ENCODE assay signal across 28 cellular contexts in genomic region chr1:914253-914890, GRCh38. TPM values are rescaled to one million over a fixed set of nuclear protein-coding genes. Genes with fewer than 3 reads are reported as not detected.
A peak's percentile ranks its signal among the peaks of the same experiment; 100 is the strongest.
DNase-seq lines count a peak whose midpoint lies in the region; ATAC-seq, FAIRE-seq and TF ChIP-seq lines count a peak whose summit lies in the region.
"Had no signal": no experiment of that assay in that cellular context is flagged by ENCODE, and none has a peak within 500 bp of the region (broad histone marks: within the 10 kb centered on the region; RNA-seq: fewer than 3 reads in every experiment).

No MANE protein-coding gene starts in this region.

- TF ChIP-seq CTCF in CD14-positive monocyte (IDR thresholded peaks at IDR 0.05): no peak
- TF ChIP-seq CTCF in K562 (IDR thresholded peaks at IDR 0.05 in 2 of 3, conservative IDR thresholded peaks at IDR 0.05 in 1 of 3; ENCODE audit: insufficient read depth in 2 of 3, low read depth in 1 of 3, low read length in 3 of 3): no peak
- TF ChIP-seq CTCF in progenitor cell of endocrine pancreas (IDR thresholded peaks at IDR 0.05; ENCODE audit: unreplicated experiment): no peak

- no peaks in the 10 kb centered on the region for H3K79me2 ChIP-seq in K562 (ENCODE audit: control insufficient read depth, insufficient read depth, low read length)

- intact Hi-C loops in Right ventricle myocardium inferior (cut with DNase I) (no loop called here), cardiac septum (cut with DNase I) (no loop called here), CD14-positive monocyte (cut with micrococcal nuclease) (no loop called here), K562 (cut with micrococcal nuclease) (no loop called here)

- ATAC-seq in Right ventricle myocardium inferior (no peak), K562 (no peak), GM18511 (IDR thresholded peaks at IDR 0.05; ENCODE audit: unreplicated experiment) (no peak)
- ATAC-seq: activated CD4-positive, CD25-positive, alpha-beta regulatory T cell treated with anti-CD3 and anti-CD28 coated beads, Interleukin-2, amount 50 U/mL, for 24 hours had no signal

- WGBS in K562 (ENCODE audit: insufficient coverage, low coverage, missing lambda C conversion rate): 14% methylated on average over 18 of the region's 18 CpGs

- peaks cover 10% of the 10 kb centered on the region for H3K4me1 Mint-ChIP-seq in CD14-positive monocyte
- H3K4me1 Mint-ChIP-seq in progenitor cell of endocrine pancreas (ENCODE audit: low read depth): peaks cover 30% of the 10 kb centered on the region
- H3K4me1 Mint-ChIP-seq: neural crest cell had no signal

- H3K9me1 ChIP-seq in K562 (ENCODE audit: control insufficient read depth, insufficient read depth, low read length): no peaks in the 10 kb centered on the region

- CTCF ChIA-PET in K562 (lab: Yijun Ruan, JAX; ENCODE audit: low intra/inter-chr PET ratio): no interaction called here

- no peaks in the 10 kb centered on the region for H3K36me3 ChIP-seq in K562 (ENCODE audit: control insufficient read depth, insufficient read depth, low read length)

- no peak overlapping the region for H3K4me3 ChIP-seq in K562

- no peak overlapping the region for H3K27ac ChIP-seq in K562 (ENCODE audit: extremely low read depth, low read depth, low read length)
- H3K27ac ChIP-seq: RWPE1 had no signal

- FAIRE-seq in K562 (lab: Jason Lieb, UNC): no peak
- FAIRE-seq: bronchial epithelial cell, colon, GM19239 had no signal

- no peak for TF ChIP-seq EP300 in K562 (IDR thresholded peaks at IDR 0.05; ENCODE audit: low read length)

- in situ Hi-C loops in K562 (cut with MboI): no loop called here

- POLR2A ChIA-PET in K562 (lab: Yijun Ruan, JAX): interaction anchor here (0.6 to 0.9 kb wide), 3 partner anchors 10 to 303 kb away, joined by 3 read pairs; no protein-coding TSS in a partner anchor

- H3K9me3 Mint-ChIP-seq in CD14-positive monocyte (peaks cover 0 to 5% (median 2%) of the 10 kb centered on the region in 7 donors), progenitor cell of endocrine pancreas (ENCODE audit: low read depth) (no peaks in the 10 kb centered on the region)
- H3K9me3 Mint-ChIP-seq: activated T-helper 1 cell treated with anti-CD3 and anti-CD28 coated beads, Interleukin-12 subunit alpha, Interleukin-12 subunit beta, Interleukin-2, Interleukin-4 antibody, amounts not matched to agents 30 ng/mL and 10 ng/mL and 1 ng/mL, durations not matched to agents 14 hours and 24 hours and 36 hours; memory B cell; neural crest cell; T-helper 1 cell treated with Interleukin-12 subunit alpha and Interleukin-12 subunit beta and Interleukin-4 antibody, amounts not matched to agents 30 μg/mL and 1 μg/mL, for 36 hours had no signal

- H2AFZ ChIP-seq in K562 (ENCODE audit: low read depth, low read length): no peak overlapping the region

- H3K36me3 Mint-ChIP-seq in CD14-positive monocyte (no peaks in the 10 kb centered on the region), progenitor cell of endocrine pancreas (ENCODE audit: insufficient read depth) (peaks cover 2% of the 10 kb centered on the region)
- H3K36me3 Mint-ChIP-seq: activated naive CD8-positive, alpha-beta T cell; CD8-positive, alpha-beta memory T cell; memory B cell had no signal

- H3K4me3 Mint-ChIP-seq in CD14-positive monocyte (no peak overlapping the region), progenitor cell of endocrine pancreas (ENCODE audit: low read depth) (no peak overlapping the region)
- H3K4me3 Mint-ChIP-seq: activated naive CD8-positive, alpha-beta T cell; activated T-helper 1 cell treated with anti-CD3 and anti-CD28 coated beads, Interleukin-12 subunit alpha, Interleukin-12 subunit beta, Interleukin-2, Interleukin-4 antibody, amounts not matched to agents 30 ng/mL and 10 ng/mL and 1 ng/mL, durations not matched to agents 14 hours and 24 hours and 36 hours; CD8-positive, alpha-beta memory T cell; memory B cell; neural crest cell; T-helper 1 cell treated with Interleukin-12 subunit alpha and Interleukin-12 subunit beta and Interleukin-4 antibody, amounts not matched to agents 30 μg/mL and 1 μg/mL, for 36 hours had no signal

- no peaks in the 10 kb centered on the region for H3K9me3 ChIP-seq in K562 (replicated peaks; ENCODE audit: control insufficient read depth, insufficient read depth, low read depth, low read length)
- H3K9me3 ChIP-seq: SK-N-SH had no signal

- H3K4me2 ChIP-seq in K562 (ENCODE audit: insufficient read depth, low read length): no peak overlapping the region
- H3K4me2 ChIP-seq: SK-N-SH had no signal

- peak; percentile 41 for DNase-seq in Right ventricle myocardium inferior (ENCODE audit: missing footprints)
- no peak for DNase-seq in cardiac septum (ENCODE audit: low spot score)
- peak; percentile 39 for DNase-seq in CD14-positive monocyte (ENCODE audit: low spot score)
- no peak for DNase-seq in K562 (ENCODE audit: extremely low read depth in 1 of 4, low spot score in 3 of 4)
- peak; percentile 8 for DNase-seq in progenitor cell of endocrine pancreas (ENCODE audit: low spot score, unreplicated experiment)
- no peak for DNase-seq in GM03348 (ENCODE audit: low spot score)
- DNase-seq: AML-193; effector CD8-positive, alpha-beta T cell; hippocampal formation; NCI-H1092; NCI-H1694 treated with DMSO at 0.1 percent for 48 hours; SK-N-SH; stimulated activated naive CD4-positive, alpha-beta T cell had no signal

- TF ChIP-seq RAD21 in K562 (CRISPR knock-in tag; conservative IDR thresholded peaks at IDR 0.05 in 1 of 2, IDR thresholded peaks at IDR 0.05 in 1 of 2): no peak

- no TSS peak for BruUV-seq in K562 (replicated peaks; lab: Mats Ljungman, UMichigan)

- H3K9ac ChIP-seq in K562 (ENCODE audit: insufficient read depth in 1 of 2, low read depth in 2 of 2, low read length in 2 of 2): no peak overlapping the region
- H3K9ac ChIP-seq: SK-N-SH had no signal

- H3K27me3 Mint-ChIP-seq in CD14-positive monocyte (ENCODE audit: low read depth in 3 of 3): peaks cover 31 to 71% (median 33%) of the 10 kb centered on the region in 3 donors
- H3K27me3 Mint-ChIP-seq in progenitor cell of endocrine pancreas: peaks cover 51% of the 10 kb centered on the region

- H3K27me3 ChIP-seq in K562 (ENCODE audit: control insufficient read depth in 2 of 2, insufficient read depth in 2 of 2, low read length in 2 of 2): peaks cover 27 to 60% of the 10 kb centered on the region in 2 experiments; a peak in 4 of 5 replicates

- H3K4me1 ChIP-seq in K562 (replicated peaks in 1 of 2; ENCODE audit: control insufficient read depth in 2 of 2, insufficient read depth in 2 of 2, low read length in 2 of 2): peaks cover 8 to 72% of the 10 kb centered on the region in 2 experiments

- no peak for TF ChIP-seq POLR2A in K562 (conservative IDR thresholded peaks at IDR 0.05)

- H4K20me1 ChIP-seq in K562 (replicated peaks; ENCODE audit: control insufficient read depth, insufficient read depth, low read length): peaks cover 21% of the 10 kb centered on the region; the same call in 1 of the 2 replicates

- H3K27ac Mint-ChIP-seq in CD14-positive monocyte (no peak overlapping the region), progenitor cell of endocrine pancreas (no peak overlapping the region)
- H3K27ac Mint-ChIP-seq: activated naive CD8-positive, alpha-beta T cell; activated T-helper 1 cell treated with anti-CD3 and anti-CD28 coated beads, Interleukin-12 subunit alpha, Interleukin-12 subunit beta, Interleukin-2, Interleukin-4 antibody, amounts not matched to agents 30 ng/mL and 10 ng/mL and 1 ng/mL, durations not matched to agents 14 hours and 24 hours and 36 hours; memory B cell; T-helper 1 cell treated with Interleukin-12 subunit alpha and Interleukin-12 subunit beta and Interleukin-4 antibody, amounts not matched to agents 30 μg/mL and 1 μg/mL, for 36 hours had no signal

RNA-seq across cellular contexts. Expression of gene SAMD11, which starts 9.4 kb away (rescaled TPM):
- total RNA-seq in Right ventricle myocardium inferior (1.7 TPM), cardiac septum (10.2 TPM), K562 (2014; rRNA removed) (0.41 and 0.82 TPM in 2 replicates), K562 (2014; rRNA removed; fragmentation: Illumina TruSeq; extraction: Trizol) (0.07 TPM in 1 of 2 replicates, not detected in the other), K562 (2015; rRNA removed; fragmentation: Illumina TruSeq; extraction: Trizol) (0.11 and 0.26 TPM in 2 replicates), K562 (2021) (0.38 and 0.49 TPM in 2 replicates), progenitor cell of endocrine pancreas (42.9 and 53.9 TPM in 2 replicates)
- polyA plus RNA-seq in CD14-positive monocyte (not detected), K562 (2011; rRNA removed) (0.24 and 0.31 TPM in 2 replicates), K562 (2014; fragmentation: Illumina TruSeq; extraction: Trizol) (not detected in 2 replicates), K562 (2014; fragmentation: Nextera tagmentation; extraction: Ambion mirVana) (under 1 TPM in 1 of 2 experiments, not detected in 1; 0.08 TPM), K562 (2014; rRNA removed) (0.07 and 0.32 TPM in 2 replicates)
- total RNA-seq in K562 (2011; cell fraction: chromatin; rRNA removed; ENCODE audit: low replicate concordance): 0.42 and 1.3 TPM in 2 replicates
- total RNA-seq in K562 (2011; cell fraction: nucleolus; rRNA removed): 1.2 and 1.8 TPM in 2 replicates
- 0.31 and 0.44 TPM in 2 replicates for total RNA-seq in K562 (2011; cell fraction: nucleoplasm; rRNA removed)
- 0.37 and 0.73 TPM in 2 replicates for polyA plus RNA-seq in K562 (2011; cell fraction: cytosol; rRNA removed)
- polyA plus RNA-seq in K562 (2011; cell fraction: nucleus; rRNA removed): 1.6 and 3.1 TPM in 2 replicates
- 0.36 and 0.64 TPM in 2 replicates for polyA plus RNA-seq in K562 (2012)
- not detected in 2 replicates for polyA minus RNA-seq in K562 (2011; rRNA and poly(A)+ RNA removed)
- polyA minus RNA-seq in K562 (2011; cell fraction: cytosol; rRNA and poly(A)+ RNA removed): 1.3 and 3.5 TPM in 2 replicates
- polyA minus RNA-seq in K562 (2011; cell fraction: nucleus; rRNA and poly(A)+ RNA removed): 0.94 and 1.6 TPM in 2 replicates
- total RNA-seq: activated T-helper 1 cell treated with anti-CD3 and anti-CD28 coated beads, Interleukin-12 subunit alpha, Interleukin-12 subunit beta, Interleukin-2, Interleukin-4 antibody, amounts not matched to agents 30 ng/mL and 10 ng/mL and 1 ng/mL, durations not matched to agents 14 hours and 24 hours and 36 hours; CD8-positive, alpha-beta memory T cell; HT-29 had no signal

RNA-seq across cellular contexts. Expression of gene NOC2L, which starts 44.7 kb away (rescaled TPM):
- total RNA-seq in Right ventricle myocardium inferior (41.7 TPM), cardiac septum (39.0 TPM), K562 (2014; rRNA removed) (363 and 418 TPM in 2 replicates), K562 (2014; rRNA removed; fragmentation: Illumina TruSeq; extraction: Trizol) (111 and 128 TPM in 2 replicates), K562 (2015; rRNA removed; fragmentation: Illumina TruSeq; extraction: Trizol) (214 and 216 TPM in 2 replicates), K562 (2021) (407 and 410 TPM in 2 replicates), progenitor cell of endocrine pancreas (71.9 and 78.2 TPM in 2 replicates)
- polyA plus RNA-seq in CD14-positive monocyte (10 to 100 TPM; 34.5 to 35.8 TPM), K562 (2011; rRNA removed) (86.6 and 118 TPM in 2 replicates), K562 (2014; fragmentation: Illumina TruSeq; extraction: Trizol) (200 and 279 TPM in 2 replicates), K562 (2014; fragmentation: Nextera tagmentation; extraction: Ambion mirVana) (1 to 10 TPM; 4.0 to 9.7 TPM), K562 (2014; rRNA removed) (260 and 299 TPM in 2 replicates)
- 185 and 348 TPM in 2 replicates for total RNA-seq in K562 (2011; cell fraction: chromatin; rRNA removed; ENCODE audit: low replicate concordance)
- total RNA-seq in K562 (2011; cell fraction: nucleolus; rRNA removed): 202 and 208 TPM in 2 replicates
- total RNA-seq in K562 (2011; cell fraction: nucleoplasm; rRNA removed): 191 and 196 TPM in 2 replicates
- polyA plus RNA-seq in K562 (2011; cell fraction: cytosol; rRNA removed): 166 and 242 TPM in 2 replicates
- 153 and 201 TPM in 2 replicates for polyA plus RNA-seq in K562 (2011; cell fraction: nucleus; rRNA removed)
- 162 and 252 TPM in 2 replicates for polyA plus RNA-seq in K562 (2012)
- 113 and 170 TPM in 2 replicates for polyA minus RNA-seq in K562 (2011; rRNA and poly(A)+ RNA removed)
- 169 and 187 TPM in 2 replicates for polyA minus RNA-seq in K562 (2011; cell fraction: cytosol; rRNA and poly(A)+ RNA removed)
- 36.1 and 52.3 TPM in 2 replicates for polyA minus RNA-seq in K562 (2011; cell fraction: nucleus; rRNA and poly(A)+ RNA removed)

RNA-seq across cellular contexts. Expression of gene KLHL17, which starts 46.0 kb away (rescaled TPM):
- total RNA-seq in Right ventricle myocardium inferior (7.0 TPM), cardiac septum (4.8 TPM), K562 (2014; rRNA removed) (30.7 and 30.8 TPM in 2 replicates), K562 (2014; rRNA removed; fragmentation: Illumina TruSeq; extraction: Trizol) (1.5 and 2.9 TPM in 2 replicates), K562 (2015; rRNA removed; fragmentation: Illumina TruSeq; extraction: Trizol) (13.0 and 16.3 TPM in 2 replicates), K562 (2021) (58.1 and 71.4 TPM in 2 replicates), progenitor cell of endocrine pancreas (45.3 and 47.5 TPM in 2 replicates)
- polyA plus RNA-seq in CD14-positive monocyte (under 1 TPM; 0.31 to 0.71 TPM), K562 (2011; rRNA removed) (18.6 and 49.7 TPM in 2 replicates), K562 (2014; fragmentation: Illumina TruSeq; extraction: Trizol) (7.2 and 22.1 TPM in 2 replicates), K562 (2014; fragmentation: Nextera tagmentation; extraction: Ambion mirVana) (under 1 TPM; 0.14 to 0.55 TPM), K562 (2014; rRNA removed) (67.3 and 84.8 TPM in 2 replicates)
- 105 and 413 TPM in 2 replicates for total RNA-seq in K562 (2011; cell fraction: chromatin; rRNA removed; ENCODE audit: low replicate concordance)
- total RNA-seq in K562 (2011; cell fraction: nucleolus; rRNA removed): 347 and 361 TPM in 2 replicates
- 167 and 188 TPM in 2 replicates for total RNA-seq in K562 (2011; cell fraction: nucleoplasm; rRNA removed)
- 22.8 and 35.9 TPM in 2 replicates for polyA plus RNA-seq in K562 (2011; cell fraction: cytosol; rRNA removed)
- polyA plus RNA-seq in K562 (2011; cell fraction: nucleus; rRNA removed): 819 and 946 TPM in 2 replicates
- 31.2 and 45.6 TPM in 2 replicates for polyA plus RNA-seq in K562 (2012)
- 3.4 and 5.1 TPM in 2 replicates for polyA minus RNA-seq in K562 (2011; rRNA and poly(A)+ RNA removed)
- polyA minus RNA-seq in K562 (2011; cell fraction: cytosol; rRNA and poly(A)+ RNA removed): 8.9 and 14.1 TPM in 2 replicates
- polyA minus RNA-seq in K562 (2011; cell fraction: nucleus; rRNA and poly(A)+ RNA removed): 72.0 and 97.5 TPM in 2 replicates

RNA-seq across cellular contexts. Expression of gene PLEKHN1, which starts 51.9 kb away (rescaled TPM):
- not detected for total RNA-seq in Right ventricle myocardium inferior
- total RNA-seq in cardiac septum: not detected
- under 1 TPM; 0.21 to 0.62 TPM for polyA plus RNA-seq in CD14-positive monocyte
- total RNA-seq in K562 (2011; cell fraction: chromatin; rRNA removed; ENCODE audit: low replicate concordance): 0.99 and 3.5 TPM in 2 replicates
- total RNA-seq in K562 (2011; cell fraction: nucleolus; rRNA removed): 1.2 and 2.6 TPM in 2 replicates
- total RNA-seq in K562 (2011; cell fraction: nucleoplasm; rRNA removed): 0.88 and 1.6 TPM in 2 replicates
- 0.09 and 0.69 TPM in 2 replicates for total RNA-seq in K562 (2014; rRNA removed)
- 0.07 TPM in 1 of 2 replicates, not detected in the other for total RNA-seq in K562 (2014; rRNA removed; fragmentation: Illumina TruSeq; extraction: Trizol)
- 0.11 and 0.18 TPM in 2 replicates for total RNA-seq in K562 (2015; rRNA removed; fragmentation: Illumina TruSeq; extraction: Trizol)
- total RNA-seq in K562 (2021): 1.2 and 1.5 TPM in 2 replicates
- 0.13 and 0.34 TPM in 2 replicates for polyA plus RNA-seq in K562 (2011; rRNA removed)
- 0.12 and 0.37 TPM in 2 replicates for polyA plus RNA-seq in K562 (2011; cell fraction: cytosol; rRNA removed)
- 2.6 and 3.6 TPM in 2 replicates for polyA plus RNA-seq in K562 (2011; cell fraction: nucleus; rRNA removed)
- 0.47 and 1.4 TPM in 2 replicates for polyA plus RNA-seq in K562 (2012)
- polyA plus RNA-seq in K562 (2014; fragmentation: Illumina TruSeq; extraction: Trizol): 0.13 and 0.69 TPM in 2 replicates
- not detected for polyA plus RNA-seq in K562 (2014; fragmentation: Nextera tagmentation; extraction: Ambion mirVana)
- 0.52 and 0.80 TPM in 2 replicates for polyA plus RNA-seq in K562 (2014; rRNA removed)
- polyA minus RNA-seq in K562 (2011; rRNA and poly(A)+ RNA removed): not detected in 2 replicates
- 0.55 TPM in 1 of 2 replicates, not detected in the other for polyA minus RNA-seq in K562 (2011; cell fraction: cytosol; rRNA and poly(A)+ RNA removed)
- 1.3 and 1.8 TPM in 2 replicates for polyA minus RNA-seq in K562 (2011; cell fraction: nucleus; rRNA and poly(A)+ RNA removed)
- total RNA-seq in progenitor cell of endocrine pancreas: 1.1 and 1.9 TPM in 2 replicates
- total RNA-seq: A673, neural crest cell, temporal lobe had no signal
- polyA plus RNA-seq: SK-N-SH had no signal

Comparison
In these comparisons a context has a peak if more than half of its experiments do, and no peak if none do; other contexts are left out.
1. DNase-seq: peak in Right ventricle myocardium inferior (single experiment), CD14-positive monocyte (single experiment) and progenitor cell of endocrine pancreas (single experiment); none in cardiac septum (single experiment), K562 (0 of 4) and GM03348 (single experiment).